In genomic region chr19:41261474-41262190, GRCh38 we compare ENCODE assay signal across 8 cellular contexts. TPM values are rescaled to one million over a fixed set of nuclear protein-coding genes. Genes with fewer than 3 reads are reported as not detected.
DNase-seq lines count a peak whose midpoint lies in the region; ATAC-seq, FAIRE-seq and TF ChIP-seq lines count a peak whose summit lies in the region.

No MANE protein-coding gene starts in this region.

- H3K27ac ChIP-seq in K562 (ENCODE audit: extremely low read depth, low read depth, low read length): no peak overlapping the region; the same call in 2 of the 3 replicates
- peak overlapping the region; percentile 99 for H3K27ac ChIP-seq in lower lobe of right lung
- peak overlapping the region; percentile 94 to 99 (median 95) for H3K27ac ChIP-seq in transverse colon

- 55% methylated on average over 10 of the region's 10 CpGs for WGBS in K562 (ENCODE audit: insufficient coverage, low coverage, missing lambda C conversion rate)
- 37 to 53% methylated on average over 7 to 10 of the region's 10 CpGs for WGBS in transverse colon (ENCODE audit: low coverage in 1 of 2), 2 donors

- peak overlapping the region; percentile 99 for H3K4me2 ChIP-seq in K562 (ENCODE audit: insufficient read depth, low read length)

- no peak for TF ChIP-seq CTCF in K562 (IDR thresholded peaks at IDR 0.05 in 2 of 3, conservative IDR thresholded peaks at IDR 0.05 in 1 of 3; ENCODE audit: insufficient read depth in 2 of 3, low read depth in 1 of 3, low read length in 3 of 3)
- TF ChIP-seq CTCF in lower lobe of right lung (IDR thresholded peaks at IDR 0.05): no peak
- no peak for TF ChIP-seq CTCF in transverse colon (IDR thresholded peaks at IDR 0.05)

- ATAC-seq in K562 (no peak), lower lobe of right lung (no peak)

- H3K4me3 ChIP-seq in K562: peak overlapping the region; percentile 64
- H3K4me3 ChIP-seq in lower lobe of right lung: peak overlapping the region; percentile 76
- peak overlapping the region in 3 of 4 donors; percentile 54 to 61 (median 57) for H3K4me3 ChIP-seq in transverse colon

- H3K4me1 ChIP-seq in K562 (replicated peaks in 1 of 2; ENCODE audit: control insufficient read depth in 2 of 2, insufficient read depth in 2 of 2, low read length in 2 of 2) (peaks cover 6 to 24% of the 10 kb centered on the region in 2 experiments; a peak in 4 of 5 replicates), lower lobe of right lung (peaks cover 22% of the 10 kb centered on the region), transverse colon (peaks cover 5 to 18% (median 16%) of the 10 kb centered on the region in 4 donors)

- H3K4me1 Mint-ChIP-seq in activated naive CD4-positive, alpha-beta T cell treated with anti-CD3 and anti-CD28 coated beads for 36 hours (ENCODE audit: low read depth): peaks cover 16% of the 10 kb centered on the region

- H3K9me3 Mint-ChIP-seq in activated naive CD4-positive, alpha-beta T cell treated with anti-CD3 and anti-CD28 coated beads for 36 hours: no peaks in the 10 kb centered on the region

- H2AFZ ChIP-seq in K562 (ENCODE audit: low read depth, low read length): peak overlapping the region; percentile 94

- BruUV-seq in K562 (replicated peaks; lab: Mats Ljungman, UMichigan): no TSS peak

- no peaks in the 10 kb centered on the region for H3K9me1 ChIP-seq in K562 (ENCODE audit: control insufficient read depth, insufficient read depth, low read length)

- in situ Hi-C loops in K562 (cut with MboI) (loop anchor here (5.0 kb wide), 1 partner anchor 59 kb away; no protein-coding TSS in a partner anchor), transverse colon (cut with MboI; ENCODE audit: low pct_ligation_motif_present in 1 of 4, low pct_unique_long_range_greater_than_20kb in 1 of 4, low sequenced_read_pairs in 3 of 4) (loop anchor here in 2 of 4 donors (5.0 to 25.0 kb wide), 2 partner anchors 59 to 599 kb away; no protein-coding TSS in a partner anchor)

- H3K79me2 ChIP-seq in K562 (ENCODE audit: control insufficient read depth, insufficient read depth, low read length): peaks cover 33% of the 10 kb centered on the region

- TF ChIP-seq POLR2A in K562 (conservative IDR thresholded peaks at IDR 0.05) (no peak), transverse colon (IDR thresholded peaks at IDR 0.05) (no peak)

- H3K36me3 ChIP-seq in K562 (ENCODE audit: control insufficient read depth, insufficient read depth, low read length) (peaks cover 3% of the 10 kb centered on the region; the same call in 2 of the 3 replicates), lower lobe of right lung (peaks cover 21% of the 10 kb centered on the region), transverse colon (peaks cover 0 to 5% (median 0%) of the 10 kb centered on the region in 4 donors)

- no peak for TF ChIP-seq RAD21 in K562 (CRISPR knock-in tag; conservative IDR thresholded peaks at IDR 0.05 in 1 of 2, IDR thresholded peaks at IDR 0.05 in 1 of 2)

- CTCF ChIA-PET in activated naive CD4-positive, alpha-beta T cell treated with anti-CD3 and anti-CD28 coated beads for 36 hours (lab: Charles Lee): interaction anchor here (0.6 to 10.0 kb wide), 6 partner anchors 9 to 287 kb away, joined by 3 to 118 read pairs (median 6); no protein-coding TSS in a partner anchor
- CTCF ChIA-PET in K562 (lab: Yijun Ruan, JAX; ENCODE audit: low intra/inter-chr PET ratio): interaction anchor here (0.6 to 2.7 kb wide), 5 partner anchors 39 to 598 kb away, joined by 3 to 25 read pairs (median 7); no protein-coding TSS in a partner anchor

- peak overlapping the region in 1 of 2 experiments; percentile 92; a peak in 2 of 4 replicates for H3K9ac ChIP-seq in K562 (ENCODE audit: insufficient read depth in 1 of 2, low read depth in 2 of 2, low read length in 2 of 2)

- peaks cover 3 to 29% of the 10 kb centered on the region in 2 experiments; a peak in 4 of 5 replicates for H3K27me3 ChIP-seq in K562 (ENCODE audit: control insufficient read depth in 2 of 2, insufficient read depth in 2 of 2, low read length in 2 of 2)
- H3K27me3 ChIP-seq in lower lobe of right lung (ENCODE audit: low read depth): no peaks in the 10 kb centered on the region
- no peaks in the 10 kb centered on the region for H3K27me3 ChIP-seq in transverse colon

- intact Hi-C loops in activated naive CD4-positive, alpha-beta T cell treated with anti-CD3 and anti-CD28 coated beads for 36 hours (cut with micrococcal nuclease): loop anchor here (1.0 to 5.0 kb wide), 9 partner anchors 57 to 647 kb away; partner anchors contain the start of genes ACTMAP, COQ8B, ITPKC and SNRPA
- intact Hi-C loops in K562 (cut with micrococcal nuclease) (loop anchor here (1.0 to 5.0 kb wide), 4 partner anchors 34 to 134 kb away; partner anchors contain the start of gene TGFB1), lower lobe of right lung (cut with DNase I) (no loop called here), transverse colon (cut with DNase I; ENCODE audit: low total_unique reads) (loop anchor here (1.0 kb wide), 1 partner anchor 56 kb away; no protein-coding TSS in a partner anchor)

- H3K9me3 ChIP-seq in K562 (replicated peaks; ENCODE audit: control insufficient read depth, insufficient read depth, low read depth, low read length) (no peaks in the 10 kb centered on the region), lower lobe of right lung (no peaks in the 10 kb centered on the region), transverse colon (no peaks in the 10 kb centered on the region)

- H4K20me1 ChIP-seq in K562 (replicated peaks; ENCODE audit: control insufficient read depth, insufficient read depth, low read length): no peaks in the 10 kb centered on the region

- TF ChIP-seq EP300 in K562 (IDR thresholded peaks at IDR 0.05; ENCODE audit: low read length): no peak
- no peak for TF ChIP-seq EP300 in transverse colon (IDR thresholded peaks at IDR 0.05; ENCODE audit: low read depth)

- peaks cover 20% of the 10 kb centered on the region for H3K36me3 Mint-ChIP-seq in activated naive CD4-positive, alpha-beta T cell treated with anti-CD3 and anti-CD28 coated beads for 36 hours (ENCODE audit: low read depth)

- no peaks in the 10 kb centered on the region for H3K27me3 Mint-ChIP-seq in activated naive CD4-positive, alpha-beta T cell treated with anti-CD3 and anti-CD28 coated beads for 36 hours (ENCODE audit: low read depth)

- FAIRE-seq in K562 (lab: Jason Lieb, UNC): no peak

- H3K4me3 Mint-ChIP-seq in activated naive CD4-positive, alpha-beta T cell treated with anti-CD3 and anti-CD28 coated beads for 36 hours: peak overlapping the region; percentile 91

- peak overlapping the region; percentile 99 for H3K27ac Mint-ChIP-seq in activated naive CD4-positive, alpha-beta T cell treated with anti-CD3 and anti-CD28 coated beads for 36 hours

- no peak for DNase-seq in activated naive CD4-positive, alpha-beta T cell treated with anti-CD3 and anti-CD28 coated beads for 36 hours
- DNase-seq in activated naive CD4-positive, alpha-beta T cell treated with Interleukin-2 at 50 U/mL for 16 hours: no peak
- no peak for DNase-seq in K562 (ENCODE audit: extremely low read depth in 1 of 4, low spot score in 3 of 4)
- DNase-seq in lower lobe of right lung: no peak
- no peak for DNase-seq in transverse colon
- DNase-seq in NCI-H748 (lab: John Stamatoyannopoulos, UW; ENCODE audit: unreplicated experiment): no peak
- no peak for DNase-seq in SHP77 (lab: John Stamatoyannopoulos, UW)
- no peak for DNase-seq in germinal center (ENCODE audit: low spot score)

- POLR2A ChIA-PET in K562 (lab: Yijun Ruan, JAX): interaction anchor here (1.0 to 3.0 kb wide), 3 partner anchors 58 to 75 kb away, joined by 3 to 16 read pairs (median 7); no protein-coding TSS in a partner anchor

RNA-seq across cellular contexts. Expression of gene HNRNPUL1, which starts 2.5 kb away (rescaled TPM):
- 100 to 1,000 TPM; 298 to 301 TPM for total RNA-seq in activated naive CD4-positive, alpha-beta T cell treated with anti-CD3 and anti-CD28 coated beads for 36 hours
- total RNA-seq in K562 (2011; cell fraction: chromatin; rRNA removed; ENCODE audit: low replicate concordance): 232 and 237 TPM in 2 replicates
- total RNA-seq in K562 (2011; cell fraction: nucleolus; rRNA removed): 95.1 and 105 TPM in 2 replicates
- 117 and 149 TPM in 2 replicates for total RNA-seq in K562 (2011; cell fraction: nucleoplasm; rRNA removed)
- total RNA-seq in K562 (2014; rRNA removed) (85.0 and 99.3 TPM in 2 replicates), K562 (2014; rRNA removed; fragmentation: Illumina TruSeq; extraction: Trizol) (69.9 and 78.2 TPM in 2 replicates), K562 (2015; rRNA removed; fragmentation: Illumina TruSeq; extraction: Trizol) (85.9 and 88.7 TPM in 2 replicates), K562 (2021) (196 and 211 TPM in 2 replicates), lower lobe of right lung (191 TPM), transverse colon (100 to 1,000 TPM; 115 to 296 (median 145) TPM)
- polyA plus RNA-seq in K562 (2011; rRNA removed) (39.2 and 59.3 TPM in 2 replicates), K562 (2014; fragmentation: Illumina TruSeq; extraction: Trizol) (138 and 160 TPM in 2 replicates), K562 (2014; fragmentation: Nextera tagmentation; extraction: Ambion mirVana) (1 to 10 TPM; 7.3 to 9.4 TPM), K562 (2014; rRNA removed) (93.8 and 107 TPM in 2 replicates)
- 36.1 and 60.0 TPM in 2 replicates for polyA plus RNA-seq in K562 (2011; cell fraction: cytosol; rRNA removed)
- polyA plus RNA-seq in K562 (2011; cell fraction: nucleus; rRNA removed): 43.7 and 55.9 TPM in 2 replicates
- 121 and 132 TPM in 2 replicates for polyA plus RNA-seq in K562 (2012)
- 53.3 and 64.4 TPM in 2 replicates for polyA minus RNA-seq in K562 (2011; rRNA and poly(A)+ RNA removed)
- polyA minus RNA-seq in K562 (2011; cell fraction: cytosol; rRNA and poly(A)+ RNA removed): 50.4 and 56.1 TPM in 2 replicates
- 40.3 and 68.6 TPM in 2 replicates for polyA minus RNA-seq in K562 (2011; cell fraction: nucleus; rRNA and poly(A)+ RNA removed)

RNA-seq across cellular contexts. Expression of gene AXL, which starts 42.6 kb away (rescaled TPM):
- total RNA-seq in activated naive CD4-positive, alpha-beta T cell treated with anti-CD3 and anti-CD28 coated beads for 36 hours: under 1 TPM in 1 of 2 experiments, not detected in 1; 0.10 TPM
- 5.6 and 26.9 TPM in 2 replicates for total RNA-seq in K562 (2011; cell fraction: chromatin; rRNA removed; ENCODE audit: low replicate concordance)
- total RNA-seq in K562 (2011; cell fraction: nucleolus; rRNA removed): 15.1 and 31.7 TPM in 2 replicates
- 14.5 and 18.9 TPM in 2 replicates for total RNA-seq in K562 (2011; cell fraction: nucleoplasm; rRNA removed)
- total RNA-seq in K562 (2014; rRNA removed) (1.6 and 2.6 TPM in 2 replicates), K562 (2014; rRNA removed; fragmentation: Illumina TruSeq; extraction: Trizol) (1.2 and 1.4 TPM in 2 replicates), K562 (2015; rRNA removed; fragmentation: Illumina TruSeq; extraction: Trizol) (0.79 and 0.80 TPM in 2 replicates), K562 (2021) (3.0 and 3.4 TPM in 2 replicates), lower lobe of right lung (92.7 TPM), transverse colon (10 to 100 TPM; 19.7 to 52.4 (median 25.6) TPM)
- polyA plus RNA-seq in K562 (2011; rRNA removed) (6.0 and 6.6 TPM in 2 replicates), K562 (2014; fragmentation: Illumina TruSeq; extraction: Trizol) (1.6 and 2.0 TPM in 2 replicates), K562 (2014; fragmentation: Nextera tagmentation; extraction: Ambion mirVana) (1 to 10 TPM; 1.9 to 2.0 TPM), K562 (2014; rRNA removed) (1.1 and 1.2 TPM in 2 replicates)
- 5.2 and 17.6 TPM in 2 replicates for polyA plus RNA-seq in K562 (2011; cell fraction: cytosol; rRNA removed)
- polyA plus RNA-seq in K562 (2011; cell fraction: nucleus; rRNA removed): 3.2 and 12.0 TPM in 2 replicates
- 1.4 and 3.0 TPM in 2 replicates for polyA plus RNA-seq in K562 (2012)
- 20.1 and 36.0 TPM in 2 replicates for polyA minus RNA-seq in K562 (2011; rRNA and poly(A)+ RNA removed)
- 21.2 and 32.5 TPM in 2 replicates for polyA minus RNA-seq in K562 (2011; cell fraction: cytosol; rRNA and poly(A)+ RNA removed)
- 4.9 and 8.2 TPM in 2 replicates for polyA minus RNA-seq in K562 (2011; cell fraction: nucleus; rRNA and poly(A)+ RNA removed)

RNA-seq across cellular contexts. Expression of gene CCDC97, which starts 48.3 kb away (rescaled TPM):
- 10 to 100 TPM; 14.9 to 15.8 TPM for total RNA-seq in activated naive CD4-positive, alpha-beta T cell treated with anti-CD3 and anti-CD28 coated beads for 36 hours
- 9.7 and 23.9 TPM in 2 replicates for total RNA-seq in K562 (2011; cell fraction: chromatin; rRNA removed; ENCODE audit: low replicate concordance)
- total RNA-seq in K562 (2011; cell fraction: nucleolus; rRNA removed): 14.2 and 16.3 TPM in 2 replicates
- total RNA-seq in K562 (2011; cell fraction: nucleoplasm; rRNA removed): 17.3 and 25.1 TPM in 2 replicates
- total RNA-seq in K562 (2014; rRNA removed) (8.0 and 10.8 TPM in 2 replicates), K562 (2014; rRNA removed; fragmentation: Illumina TruSeq; extraction: Trizol) (2.2 and 3.3 TPM in 2 replicates), K562 (2015; rRNA removed; fragmentation: Illumina TruSeq; extraction: Trizol) (5.5 and 7.0 TPM in 2 replicates), K562 (2021) (16.5 and 18.0 TPM in 2 replicates), lower lobe of right lung (30.3 TPM), transverse colon (10 to 100 TPM; 10.1 to 22.4 (median 15.4) TPM)
- polyA plus RNA-seq in K562 (2011; rRNA removed) (3.6 and 5.0 TPM in 2 replicates), K562 (2014; fragmentation: Illumina TruSeq; extraction: Trizol) (9.8 and 13.2 TPM in 2 replicates), K562 (2014; fragmentation: Nextera tagmentation; extraction: Ambion mirVana) (under 1 TPM; 0.60 to 0.79 TPM), K562 (2014; rRNA removed) (8.8 and 11.3 TPM in 2 replicates)
- polyA plus RNA-seq in K562 (2011; cell fraction: cytosol; rRNA removed): 6.2 and 8.2 TPM in 2 replicates
- 4.3 and 6.3 TPM in 2 replicates for polyA plus RNA-seq in K562 (2011; cell fraction: nucleus; rRNA removed)
- polyA plus RNA-seq in K562 (2012): 10.0 and 27.9 TPM in 2 replicates
- 3.7 and 4.4 TPM in 2 replicates for polyA minus RNA-seq in K562 (2011; rRNA and poly(A)+ RNA removed)
- polyA minus RNA-seq in K562 (2011; cell fraction: cytosol; rRNA and poly(A)+ RNA removed): 3.2 and 4.2 TPM in 2 replicates
- 6.8 and 8.3 TPM in 2 replicates for polyA minus RNA-seq in K562 (2011; cell fraction: nucleus; rRNA and poly(A)+ RNA removed)
